ENCODE assay signal across 8 cellular contexts in the genomic region with DNA sequence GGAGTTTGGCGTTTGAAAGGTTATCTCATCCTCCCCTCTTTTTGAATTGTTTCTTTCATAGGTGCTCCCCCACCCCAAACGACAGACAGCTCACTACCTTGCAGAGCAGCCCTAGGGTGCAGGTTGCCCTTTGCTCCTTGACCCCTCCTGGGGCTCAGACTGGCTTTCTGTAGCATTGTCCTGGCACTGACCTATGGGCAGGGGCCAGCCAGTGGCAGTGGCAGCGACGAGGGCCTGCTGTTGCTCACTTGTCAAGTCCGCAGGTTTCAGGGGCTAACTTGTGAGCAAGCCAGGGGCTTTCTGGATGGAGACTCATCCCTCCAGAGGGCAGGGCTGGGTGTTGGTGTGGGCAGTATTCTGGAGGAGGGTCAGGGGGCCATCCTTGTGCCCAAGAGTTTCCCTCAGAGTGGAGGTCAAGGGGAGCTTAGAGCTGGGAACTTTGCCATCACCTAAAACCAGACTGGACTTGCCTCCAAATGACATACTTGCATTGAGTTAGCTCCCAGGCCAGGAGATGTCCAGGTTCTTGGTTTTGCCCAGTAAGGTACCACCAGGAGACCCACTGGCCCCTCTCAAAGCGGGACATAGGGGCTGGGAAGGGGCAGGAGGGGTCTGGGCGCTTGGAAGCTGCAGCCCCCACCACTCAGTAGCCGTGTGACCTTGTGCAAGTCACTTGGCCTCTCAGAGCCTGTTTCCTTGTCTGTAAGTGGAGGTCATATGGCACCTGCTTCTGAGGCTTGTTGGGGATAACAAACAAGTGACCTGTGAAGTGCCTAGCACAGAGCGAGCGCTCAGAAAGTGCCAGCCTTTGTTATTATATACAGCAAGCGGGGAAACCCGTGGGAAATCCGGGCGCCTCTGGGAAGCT. TPM values are rescaled to one million over a fixed set of nuclear protein-coding genes. Genes with fewer than 3 reads are reported as not detected.
A peak's percentile ranks its signal among the peaks of the same experiment; 100 is the strongest.
DNase-seq lines count a peak whose midpoint lies in the region; ATAC-seq and TF ChIP-seq lines count a peak whose summit lies in the region.

No MANE protein-coding gene starts in this region.

- H2AFZ ChIP-seq in DND-41 (ENCODE audit: low read depth, low read length) = peak overlapping the region; percentile 86
- H2AFZ ChIP-seq in SU-DHL-6 (ENCODE audit: low read depth, low read length, severe bottlenecking) = peak overlapping the region; percentile 44

- H3K9me3 ChIP-seq in DND-41 (ENCODE audit: insufficient read depth, low read length, severe bottlenecking) (no peaks in the 10 kb centered on the region), HEK293 (ENCODE audit: control insufficient read depth, insufficient read depth, low read depth, low read length) (no peaks in the 10 kb centered on the region), SU-DHL-6 (ENCODE audit: insufficient read depth, low read length) (no peaks in the 10 kb centered on the region), iPS-18c (ENCODE audit: control insufficient read depth, insufficient read depth, low read length) (no peaks in the 10 kb centered on the region), thymus (ENCODE audit: control insufficient read depth) (no peaks in the 10 kb centered on the region)

- POLR2A ChIA-PET in HEK293 (lab: Yijun Ruan, JAX) = interaction anchor here (0.6 to 4.7 kb wide), 15 partner anchors 9 to 240 kb away, joined by 3 to 39 read pairs (median 4); partner anchors contain the start of genes CDKN2AIPNL, JADE2 and PPP2CA

- CTCF ChIA-PET in HEK293 (lab: Yijun Ruan, JAX) = interaction anchor here (0.6 to 2.5 kb wide), 5 partner anchors 9 to 238 kb away, joined by 3 to 11 read pairs (median 3); no protein-coding TSS in a partner anchor

- ATAC-seq in DND-41 (ENCODE audit: insufficient read depth, low read depth) (peak; percentile 51), HG03439 (IDR thresholded peaks at IDR 0.05; ENCODE audit: unreplicated experiment) (no peak)

- H3K9me2 ChIP-seq in SU-DHL-6 (replicated peaks; ENCODE audit: insufficient read depth, low read length) = no peaks in the 10 kb centered on the region

- TF ChIP-seq CTCF in DND-41 (IDR thresholded peaks at IDR 0.05; ENCODE audit: borderline replicate concordance, extremely low read depth, low read length, poor library complexity, severe bottlenecking) = no peak
- no peak for TF ChIP-seq CTCF in HEK293 (tag by site-specific recombination; IDR thresholded peaks at IDR 0.05)
- no peak for TF ChIP-seq CTCF in SU-DHL-6 (IDR thresholded peaks at IDR 0.05; ENCODE audit: insufficient read depth, low read length, poor library complexity, severe bottlenecking)

- no peaks in the 10 kb centered on the region for H3K79me2 ChIP-seq in DND-41 (ENCODE audit: insufficient read depth, low read length)
- no peaks in the 10 kb centered on the region for H3K79me2 ChIP-seq in SU-DHL-6 (ENCODE audit: insufficient read depth, low read length)

- H3K36me3 ChIP-seq in DND-41 (ENCODE audit: insufficient read depth, low read length) (no peaks in the 10 kb centered on the region), HEK293 (ENCODE audit: control insufficient read depth in 2 of 2, insufficient read depth in 1 of 2, low read length in 2 of 2) (no peaks in the 10 kb centered on the region), SU-DHL-6 (ENCODE audit: low read length) (no peaks in the 10 kb centered on the region), thymus (ENCODE audit: control insufficient read depth, insufficient read depth) (no peaks in the 10 kb centered on the region)

- H3K4me2 ChIP-seq in DND-41 (ENCODE audit: insufficient read depth, low read length) (peak overlapping the region; percentile 81), SU-DHL-6 (ENCODE audit: low read depth, low read length, poor library complexity, severe bottlenecking) (peak overlapping the region; percentile 39)

- H3K27ac ChIP-seq in DND-41 (ENCODE audit: low read length) (peak overlapping the region; percentile 78; the same call in 1 of the 2 replicates), HEK293 (ENCODE audit: extremely low read depth, low read depth, low read length) (peak overlapping the region; percentile 90; the same call in 1 of the 2 replicates), SU-DHL-6 (ENCODE audit: low read depth, low read length) (no peak overlapping the region), thymus (ENCODE audit: low read depth) (no peak overlapping the region)

- H3K4me1 ChIP-seq in DND-41 (ENCODE audit: insufficient read depth, low read length) (peaks cover 21% of the 10 kb centered on the region), HEK293 (ENCODE audit: control insufficient read depth, insufficient read depth, low read length) (peaks cover 3% of the 10 kb centered on the region), thymus (ENCODE audit: control insufficient read depth, insufficient read depth, low read length) (peaks cover 11% of the 10 kb centered on the region)

- H3K4me3 ChIP-seq in DND-41 (ENCODE audit: low read depth in 1 of 2, low read length in 2 of 2) (peak overlapping the region; percentile 29 to 64; a peak in 3 of 4 replicates), HEK293 (ENCODE audit: low read depth, low read length) (peak overlapping the region; percentile 19; the same call in 1 of the 2 replicates), SU-DHL-6 (ENCODE audit: insufficient read depth, low read length, poor library complexity, severe bottlenecking) (no peak overlapping the region), iPS-18c (ENCODE audit: insufficient read depth, low read depth, low read length) (peak overlapping the region; percentile 85; the same call in 1 of the 2 replicates), thymus (ENCODE audit: low read length) (peak overlapping the region; percentile 49)

- DNase-seq in DND-41 (no peak), HPDE6-E6E7 (ENCODE audit: extremely low spot score) (no peak), NCI-H2227 (lab: John Stamatoyannopoulos, UW; ENCODE audit: unreplicated experiment) (no peak)

- H3K27me3 ChIP-seq in DND-41 (ENCODE audit: insufficient read depth, low read length, poor library complexity) (no peaks in the 10 kb centered on the region), SU-DHL-6 (ENCODE audit: low read length) (no peaks in the 10 kb centered on the region), thymus (ENCODE audit: control insufficient read depth, insufficient read depth) (no peaks in the 10 kb centered on the region)

- WGBS in thymus = 69% methylated on average over 14 of the region's 14 CpGs

- H4K20me1 ChIP-seq in DND-41 (ENCODE audit: insufficient read depth, low read length) (no peaks in the 10 kb centered on the region), SU-DHL-6 (ENCODE audit: low read depth, low read length) (no peaks in the 10 kb centered on the region)

- H3F3A ChIP-seq in SU-DHL-6 (ENCODE audit: insufficient read depth) = no peaks in the 10 kb centered on the region

- H3K9ac ChIP-seq in DND-41 (ENCODE audit: low read depth, low read length) = peak overlapping the region; percentile 75
- H3K9ac ChIP-seq in SU-DHL-6 (ENCODE audit: low read length) = no peak overlapping the region

TF ChIP-seq in HEK293, 187 proteins besides CTCF, POLR2A, EP300 and RAD21:
- no peak for TF ChIP-seq ZFP69B (tag by site-specific recombination; IDR thresholded peaks at IDR 0.05)
- no peak for TF ChIP-seq ZNF292 (tag by site-specific recombination; IDR thresholded peaks at IDR 0.05; ENCODE audit: borderline replicate concordance, low read depth)
- TF ChIP-seq, protein P1, sequence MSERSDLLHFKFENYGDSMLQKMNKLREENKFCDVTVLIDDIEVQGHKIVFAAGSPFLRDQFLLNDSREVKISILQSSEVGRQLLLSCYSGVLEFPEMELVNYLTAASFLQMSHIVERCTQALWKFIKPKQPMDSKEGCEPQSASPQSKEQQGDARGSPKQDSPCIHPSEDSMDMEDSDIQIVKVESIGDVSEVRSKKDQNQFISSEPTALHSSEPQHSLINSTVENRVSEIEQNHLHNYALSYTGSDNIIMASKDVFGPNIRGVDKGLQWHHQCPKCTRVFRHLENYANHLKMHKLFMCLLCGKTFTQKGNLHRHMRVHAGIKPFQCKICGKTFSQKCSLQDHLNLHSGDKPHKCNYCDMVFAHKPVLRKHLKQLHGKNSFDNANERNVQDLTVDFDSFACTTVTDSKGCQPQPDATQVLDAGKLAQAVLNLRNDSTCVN (tag by site-specific recombination; optimal IDR thresholded peaks at IDR 0.05) = no peak
- TF ChIP-seq ZNF747 (tag by site-specific recombination; IDR thresholded peaks at IDR 0.05) = no peak
- TF ChIP-seq RBAK (tag by site-specific recombination; IDR thresholded peaks at IDR 0.05) = no peak
- no peak for TF ChIP-seq MYNN (tag by site-specific recombination; IDR thresholded peaks at IDR 0.05; ENCODE audit: borderline replicate concordance)
- TF ChIP-seq ZNF645 (tag by site-specific recombination; IDR thresholded peaks at IDR 0.05) = no peak
- no peak for TF ChIP-seq ZBTB21 (tag by site-specific recombination; IDR thresholded peaks at IDR 0.05)
- TF ChIP-seq, protein P2, sequence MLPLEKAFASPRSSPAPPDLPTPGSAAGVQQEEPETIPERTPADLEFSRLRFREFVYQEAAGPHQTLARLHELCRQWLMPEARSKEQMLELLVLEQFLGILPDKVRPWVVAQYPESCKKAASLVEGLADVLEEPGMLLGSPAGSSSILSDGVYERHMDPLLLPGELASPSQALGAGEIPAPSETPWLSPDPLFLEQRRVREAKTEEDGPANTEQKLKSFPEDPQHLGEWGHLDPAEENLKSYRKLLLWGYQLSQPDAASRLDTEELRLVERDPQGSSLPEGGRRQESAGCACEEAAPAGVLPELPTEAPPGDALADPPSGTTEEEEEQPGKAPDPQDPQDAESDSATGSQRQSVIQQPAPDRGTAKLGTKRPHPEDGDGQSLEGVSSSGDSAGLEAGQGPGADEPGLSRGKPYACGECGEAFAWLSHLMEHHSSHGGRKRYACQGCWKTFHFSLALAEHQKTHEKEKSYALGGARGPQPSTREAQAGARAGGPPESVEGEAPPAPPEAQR (tag by site-specific recombination; IDR thresholded peaks at IDR 0.05) = no peak
- TF ChIP-seq KLF9 (tag by site-specific recombination; IDR thresholded peaks at IDR 0.05; ENCODE audit: low read depth) = no peak
- no peak for TF ChIP-seq ZNF140 (tag by site-specific recombination; IDR thresholded peaks at IDR 0.05)
- TF ChIP-seq ZNF701 (tag by site-specific recombination; IDR thresholded peaks at IDR 0.05) = no peak
- TF ChIP-seq ZNF654 (tag by site-specific recombination; IDR thresholded peaks at IDR 0.05; ENCODE audit: low read depth) = no peak
- no peak for TF ChIP-seq ZSCAN23 (tag by site-specific recombination; IDR thresholded peaks at IDR 0.05)
- no peak for TF ChIP-seq ZNF521 (tag by site-specific recombination; IDR thresholded peaks at IDR 0.05)

RNA-seq across cellular contexts. Expression of gene CDKN2AIPNL, which starts 53.5 kb away (rescaled TPM):
- polyA plus RNA-seq in thymus = 42.1 TPM

Comparison
In these comparisons a context has a peak if more than half of its experiments do, and no peak if none do; other contexts are left out.
1. H3K27ac ChIP-seq: peak in DND-41 (single experiment) and HEK293 (single experiment); none in SU-DHL-6 (single experiment) and thymus (single experiment).